Comparison of ENCODE assay signal across 8 cellular contexts in genomic region chr4:2935762-2936743, GRCh38. TPM values are rescaled to one million over a fixed set of nuclear protein-coding genes. Genes with fewer than 3 reads are reported as not detected.
A peak's percentile ranks its signal among the peaks of the same experiment; 100 is the strongest.
DNase-seq lines count a peak whose midpoint lies in the region; TF ChIP-seq lines count a peak whose summit lies in the region.

No MANE protein-coding gene starts in this region.

- TF ChIP-seq CTCF in brain microvascular endothelial cell (IDR thresholded peaks at IDR 0.05; ENCODE audit: low read depth, low read length, missing control alignments), result no peak

- H3K9ac ChIP-seq in GM23248 (peak overlapping the region; percentile 88), subcutaneous abdominal adipose tissue (ENCODE audit: low read length in 5 of 5) (peak overlapping the region in 3 of 5 donors; percentile 8 to 95 (median 9))

- peak; percentile 32 for DNase-seq in GM23248
- peak; percentile 80 for DNase-seq in SW480 (ENCODE audit: low spot score)
- peak; percentile 47 for DNase-seq in brain microvascular endothelial cell
- no peak for DNase-seq in AML-193 (lab: John Stamatoyannopoulos, UW)
- DNase-seq in NCI-H2196 (lab: John Stamatoyannopoulos, UW; ENCODE audit: unreplicated experiment), result no peak
- DNase-seq in NCI-H1930 (lab: John Stamatoyannopoulos, UW), result no peak

- H3F3A ChIP-seq in GM23248 (ENCODE audit: insufficient read depth), result peaks cover 45% of the 10 kb centered on the region

- H3K79me2 ChIP-seq in GM23248 (ENCODE audit: insufficient read depth), result peaks cover 24% of the 10 kb centered on the region

- peaks cover 22% of the 10 kb centered on the region for H3K4me1 ChIP-seq in GM23248 (ENCODE audit: insufficient read depth)
- peaks cover 23% of the 10 kb centered on the region for H3K4me1 ChIP-seq in mesodermal cell (ENCODE audit: control insufficient read depth, insufficient read depth, low read length, poor library complexity, severe bottlenecking)
- H3K4me1 ChIP-seq in subcutaneous abdominal adipose tissue (ENCODE audit: control insufficient read depth in 5 of 5, insufficient read depth in 5 of 5, low read length in 5 of 5), result peaks cover 3 to 54% (median 46%) of the 10 kb centered on the region in 5 donors

- H3K9me2 ChIP-seq in GM23248 (ENCODE audit: insufficient read depth), result no peaks in the 10 kb centered on the region

- peak overlapping the region; percentile 85 for H3K4me2 ChIP-seq in GM23248 (ENCODE audit: unreplicated experiment)

- H3K27me3 ChIP-seq in GM23248 (replicated peaks; ENCODE audit: insufficient read depth), result no peaks in the 10 kb centered on the region
- no peaks in the 10 kb centered on the region for H3K27me3 ChIP-seq in brain microvascular endothelial cell (replicated peaks)
- H3K27me3 ChIP-seq in subcutaneous abdominal adipose tissue (ENCODE audit: control insufficient read depth in 5 of 5, insufficient read depth in 4 of 5, low read length in 5 of 5), result no peaks in the 10 kb centered on the region

- H2AFZ ChIP-seq in GM23248, result no peak overlapping the region

- in situ Hi-C loops in GM23248 (cut with MboI) (no loop called here), brain microvascular endothelial cell (cut with HindIII; ENCODE audit: low pct_ligation_motif_present, low sequenced_read_pairs) (no loop called here)

- H3K27ac ChIP-seq in GM23248, result peak overlapping the region; percentile 67
- H3K27ac ChIP-seq in brain microvascular endothelial cell, result peak overlapping the region; percentile 85
- no peak overlapping the region for H3K27ac ChIP-seq in mesodermal cell (ENCODE audit: low read depth, low read length, severe bottlenecking)
- peak overlapping the region; percentile 23 for H3K27ac ChIP-seq in subcutaneous abdominal adipose tissue (ENCODE audit: low read depth, low read length)

- H3K9me3 ChIP-seq in GM23248 (ENCODE audit: low read depth) (no peaks in the 10 kb centered on the region), mesodermal cell (ENCODE audit: control insufficient read depth, low read length) (no peaks in the 10 kb centered on the region), subcutaneous abdominal adipose tissue (ENCODE audit: control insufficient read depth in 5 of 5, low read length in 5 of 5) (no peaks in the 10 kb centered on the region)

- peaks cover 23% of the 10 kb centered on the region for H3K36me3 ChIP-seq in GM23248 (ENCODE audit: low read depth)
- H3K36me3 ChIP-seq in brain microvascular endothelial cell (replicated peaks), result peaks cover 48% of the 10 kb centered on the region
- H3K36me3 ChIP-seq in mesodermal cell (ENCODE audit: control insufficient read depth, insufficient read depth, low read length), result peaks cover 68% of the 10 kb centered on the region
- H3K36me3 ChIP-seq in subcutaneous abdominal adipose tissue (ENCODE audit: control insufficient read depth in 5 of 5, insufficient read depth in 5 of 5, low read length in 5 of 5), result peaks cover 0 to 49% (median 37%) of the 10 kb centered on the region in 5 donors

- WGBS in GM23248 (ENCODE audit: low coverage in 1 of 2, low lambda C conversion rate in 2 of 2, missing lambda C conversion rate in 2 of 2), 2 experiments, result 79 to 80% methylated on average over 20 of the region's 20 CpGs
- WGBS in mesodermal cell (ENCODE audit: insufficient coverage in 2 of 2), 2 experiments, result 87 to 92% methylated on average over 13 to 16 of the region's 20 CpGs

- H3K4me3 ChIP-seq in GM23248 (peak overlapping the region; percentile 80), brain microvascular endothelial cell (ENCODE audit: low read depth, low read length) (peak overlapping the region; percentile 85), mesodermal cell (ENCODE audit: extremely low read depth, insufficient read depth, low read length, poor library complexity, severe bottlenecking) (peak overlapping the region; percentile 86), subcutaneous abdominal adipose tissue (ENCODE audit: low read depth in 1 of 5, low read length in 5 of 5) (peak overlapping the region; percentile 72 to 92 (median 86))

- no peaks in the 10 kb centered on the region for H4K20me1 ChIP-seq in GM23248 (ENCODE audit: insufficient read depth)

RNA-seq across cellular contexts. Expression of gene NOP14, which starts 27.2 kb away (rescaled TPM):
- 15.9 and 20.6 TPM in 2 replicates for total RNA-seq in GM23248 (2014; rRNA removed; shearing (Covaris generic))
- polyA plus RNA-seq in GM23248 (2016; fragmentation: Nextera tagmentation; extraction: Ambion mirVana), result 19.3 and 20.5 TPM in 2 replicates
- 21.0 TPM for polyA plus RNA-seq in mesodermal cell (2013, experiment 1 of 2)
- polyA plus RNA-seq in mesodermal cell (2013, experiment 2 of 2), result 20.6 TPM

RNA-seq across cellular contexts. Expression of gene GRK4, which starts 27.3 kb away (rescaled TPM):
- 5.8 and 7.1 TPM in 2 replicates for total RNA-seq in GM23248 (2014; rRNA removed; shearing (Covaris generic))
- 5.1 and 6.5 TPM in 2 replicates for polyA plus RNA-seq in GM23248 (2016; fragmentation: Nextera tagmentation; extraction: Ambion mirVana)
- polyA plus RNA-seq in mesodermal cell (2013, experiment 1 of 2), result 4.3 TPM
- polyA plus RNA-seq in mesodermal cell (2013, experiment 2 of 2), result 4.2 TPM

Comparison
In these comparisons a context has a peak if more than half of its experiments do, and no peak if none do; other contexts are left out.
1. DNase-seq: peak in GM23248 (single experiment), SW480 (single experiment) and brain microvascular endothelial cell (single experiment); none in AML-193 (0 of 2), NCI-H2196 (single experiment) and NCI-H1930 (0 of 2).
2. Peak in every context shown above with its lines, with median percentiles within 50 percentile points of each other: H3K4me3 ChIP-seq.